ENCODE assay signal across 15 cellular contexts in the genomic region with DNA sequence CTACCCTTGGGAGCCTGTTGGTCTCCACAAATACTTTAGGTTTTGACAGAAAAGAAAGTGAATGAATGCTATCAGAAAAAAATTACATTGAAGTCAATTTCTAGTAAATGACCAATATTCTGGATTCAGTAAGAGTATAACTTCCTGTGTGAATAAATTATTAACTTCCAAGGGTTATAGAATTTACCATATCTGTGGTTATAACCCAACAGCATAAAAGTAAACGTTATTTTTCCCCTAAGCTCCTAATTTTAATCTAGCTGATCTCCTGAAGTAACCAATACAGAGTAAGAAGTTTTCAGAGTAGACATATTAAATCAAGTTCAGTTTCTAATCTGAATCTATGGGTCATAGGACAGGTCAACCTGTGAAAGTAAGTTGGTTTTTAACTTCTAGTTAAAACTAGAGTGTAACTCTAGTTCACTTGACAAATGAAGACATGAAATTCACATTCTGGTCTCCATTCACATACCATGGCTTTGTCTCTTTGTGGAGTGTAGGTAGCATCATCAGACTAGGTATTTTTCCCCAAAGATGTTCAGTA. TPM values are rescaled to one million over a fixed set of nuclear protein-coding genes. Genes with fewer than 3 reads are reported as not detected.
DNase-seq lines count a peak whose midpoint lies in the region; ATAC-seq lines count a peak whose summit lies in the region.
"Had no signal": no experiment of that assay in that cellular context is flagged by ENCODE, and none has a peak within 500 bp of the region (broad histone marks: within the 10 kb centered on the region; RNA-seq: fewer than 3 reads in every experiment).

No MANE protein-coding gene starts in this region.

- ATAC-seq in GM18508 (IDR thresholded peaks at IDR 0.05; ENCODE audit: insufficient read depth, unreplicated experiment) (peak; percentile 38), GM19452 (IDR thresholded peaks at IDR 0.05; ENCODE audit: unreplicated experiment) (peak; percentile 59), HG02852 (IDR thresholded peaks at IDR 0.05; ENCODE audit: unreplicated experiment) (peak; percentile 18), HG03558 (IDR thresholded peaks at IDR 0.05; ENCODE audit: extremely low read depth, unreplicated experiment) (peak; percentile 28)

- DNase-seq in AG08396 (ENCODE audit: low spot score) (no peak), KG1 (lab: John Stamatoyannopoulos, UW) (no peak), H4 (ENCODE audit: low spot score) (no peak)
- DNase-seq in stimulated activated CD4-positive, alpha-beta T cell treated with anti-CD3 and anti-CD28 coated beads, Interleukin-4, amount 100 ng/mL, for 4 hours: no peak
- DNase-seq: activated effector memory CD4-positive, alpha-beta T cell treated with anti-CD3 and anti-CD28 coated beads, Interleukin-2, amount 50 U/mL, for 16 hours; kidney glomerular epithelial cell; sigmoid colon; SK-N-SH had no signal

RNA-seq across cellular contexts. Expression of gene DTHD1, which starts 22.8 kb away (rescaled TPM):
- not detected in 2 replicates for total RNA-seq in H4 (2014; rRNA removed; shearing (Covaris generic))
- total RNA-seq: B cell, Daoy, glomerular endothelial cell had no signal

RNA-seq across cellular contexts. Expression of gene ARAP2, which starts 59.9 kb away (rescaled TPM):
- 7.3 and 18.8 TPM in 2 replicates for total RNA-seq in H4 (2014; rRNA removed; shearing (Covaris generic))
